In genomic region chrX:57121162-57121741, GRCh38 we compare ENCODE assay signal across 8 cellular contexts. TPM values are rescaled to one million over a fixed set of nuclear protein-coding genes. Genes with fewer than 3 reads are reported as not detected.
DNase-seq lines count a peak whose midpoint lies in the region; ATAC-seq and TF ChIP-seq lines count a peak whose summit lies in the region.

Gene SPIN2B, minus strand, starts transcription at chrX:57121548.

- H3K4me3 ChIP-seq in Peyer's patch (peak within 1 kb of the TSS; percentile 42 to 69 (median 52)), fibroblast of lung (replicated peaks in 1 of 4; ENCODE audit: control extremely low read depth in 1 of 4, insufficient read depth in 1 of 4, low read depth in 3 of 4, low read length in 4 of 4) (peak within 1 kb of the TSS; percentile 50 to 79 (median 68))
- peak within 1 kb of the TSS; percentile 57 for H3K4me3 ChIP-seq in naive thymus-derived CD4-positive, alpha-beta T cell (ENCODE audit: low read length)

- peak in 1 of 2 donors; percentile 38 for TF ChIP-seq POLR2A in Peyer's patch (IDR thresholded peaks at IDR 0.05)

- H3K27ac ChIP-seq in Peyer's patch (peak within 1 kb of the TSS; percentile 61 to 74 (median 66)), fibroblast of lung (ENCODE audit: insufficient read depth, low read length) (peak within 1 kb of the TSS; percentile 80)
- H3K27ac ChIP-seq in naive thymus-derived CD4-positive, alpha-beta T cell (ENCODE audit: low read depth, low read length): peak within 1 kb of the TSS; percentile 62

- H3K9me3 Mint-ChIP-seq in naive thymus-derived CD4-positive, alpha-beta T cell: peaks cover 0 to 2% (median 0%) of the 10 kb centered on the region in 11 donors
- no peaks in the 10 kb centered on the region for H3K9me3 Mint-ChIP-seq in stimulated activated naive B cell treated with anti-CD40 and anti-IgM and Interleukin-4, amounts not matched to agents 10 μg/mL and 1 μg/mL and 100 μg/mL, for 72 hours

- peak within 1 kb of the TSS; percentile 48 for H3K4me2 ChIP-seq in fibroblast of lung (ENCODE audit: extremely low read depth, insufficient read depth, low read length)

- no peaks in the 10 kb centered on the region for H3K27me3 ChIP-seq in Peyer's patch
- no peaks in the 10 kb centered on the region for H3K27me3 ChIP-seq in fibroblast of lung (ENCODE audit: control insufficient read depth, insufficient read depth, low read length)
- no peaks in the 10 kb centered on the region for H3K27me3 ChIP-seq in naive thymus-derived CD4-positive, alpha-beta T cell (ENCODE audit: control insufficient read depth in 2 of 2, insufficient read depth in 2 of 2, low read length in 2 of 2)

- DNase-seq in DMS153 (lab: John Stamatoyannopoulos, UW): peak; percentile 44
- peak; percentile 78 to 90 (median 81) for DNase-seq in Peyer's patch
- DNase-seq in activated T-cell treated with anti-CD3 and anti-CD28 coated beads, Interleukin-2, amount 50 U/mL, for 48 hours: peak; percentile 79 to 85
- DNase-seq in fibroblast of lung (ENCODE audit: low read depth in 2 of 2): peak; percentile 71 to 84
- peak; percentile 27 to 76 (median 68) for DNase-seq in naive thymus-derived CD4-positive, alpha-beta T cell
- DNase-seq in stimulated activated naive B cell treated with anti-CD40 and anti-IgM and Interleukin-4, amounts not matched to agents 10 μg/mL and 1 μg/mL and 100 μg/mL, for 72 hours: peak; percentile 79

- peaks cover 5 to 14% (median 11%) of the 10 kb centered on the region in 7 donors for H3K4me1 Mint-ChIP-seq in naive thymus-derived CD4-positive, alpha-beta T cell
- H3K4me1 Mint-ChIP-seq in stimulated activated naive B cell treated with anti-CD40 and anti-IgM and Interleukin-4, amounts not matched to agents 10 μg/mL and 1 μg/mL and 100 μg/mL, for 72 hours: peaks cover 6 to 17% of the 10 kb centered on the region in 2 donors

- POLR2A ChIA-PET in naive thymus-derived CD4-positive, alpha-beta T cell (lab: Charles Lee): interaction anchor here (1.1 kb wide), 1 partner anchor 1633 kb away, joined by 3 read pairs; no protein-coding TSS in a partner anchor

- peak within 1 kb of the TSS; percentile 71 for H3K9ac ChIP-seq in fibroblast of lung (ENCODE audit: insufficient read depth, low read length)

- H2AFZ ChIP-seq in fibroblast of lung (ENCODE audit: low read length): peak within 1 kb of the TSS; percentile 89

- TF ChIP-seq RAD21 in Ishikawa (IDR thresholded peaks at IDR 0.05; ENCODE audit: low read depth): no peak

- H3K27me3 Mint-ChIP-seq in naive thymus-derived CD4-positive, alpha-beta T cell: no peaks in the 10 kb centered on the region
- peaks cover 0 to 5% of the 10 kb centered on the region in 2 donors for H3K27me3 Mint-ChIP-seq in stimulated activated naive B cell treated with anti-CD40 and anti-IgM and Interleukin-4, amounts not matched to agents 10 μg/mL and 1 μg/mL and 100 μg/mL, for 72 hours

- CTCF ChIA-PET in naive thymus-derived CD4-positive, alpha-beta T cell (lab: Charles Lee): no interaction called here

- H3K36me3 Mint-ChIP-seq in naive thymus-derived CD4-positive, alpha-beta T cell: peaks cover 0 to 10% (median 5%) of the 10 kb centered on the region in 5 donors
- H3K36me3 Mint-ChIP-seq in stimulated activated naive B cell treated with anti-CD40 and anti-IgM and Interleukin-4, amounts not matched to agents 10 μg/mL and 1 μg/mL and 100 μg/mL, for 72 hours: peaks cover 4 to 12% of the 10 kb centered on the region in 2 donors

- H3K4me3 Mint-ChIP-seq in naive thymus-derived CD4-positive, alpha-beta T cell: peak within 1 kb of the TSS; percentile 90 to 95 (median 93)
- peak within 1 kb of the TSS; percentile 93 to 97 for H3K4me3 Mint-ChIP-seq in stimulated activated naive B cell treated with anti-CD40 and anti-IgM and Interleukin-4, amounts not matched to agents 10 μg/mL and 1 μg/mL and 100 μg/mL, for 72 hours

- no peaks in the 10 kb centered on the region for H3K79me2 ChIP-seq in fibroblast of lung (ENCODE audit: control insufficient read depth, insufficient read depth, low read length)

- no peaks in the 10 kb centered on the region for H4K20me1 ChIP-seq in fibroblast of lung (ENCODE audit: control insufficient read depth, extremely low read depth, insufficient read depth, low read length)

- intact Hi-C loops in naive thymus-derived CD4-positive, alpha-beta T cell (cut with micrococcal nuclease): loop anchor here (1.0 to 10.0 kb wide), 8 partner anchors 126 to 1404 kb away; partner anchors contain the start of genes FAAH2 (in 2 of the 2), RRAGB (in 1 of the 2), SPIN3 (in 1 of the 2) and ZXDB (in 1 of the 2)

- peak in 2 of 6 experiments; percentile 7 to 9 for TF ChIP-seq CTCF in Peyer's patch (IDR thresholded peaks at IDR 0.05)
- TF ChIP-seq CTCF in fibroblast of lung (conservative IDR thresholded peaks at IDR 0.05 in 1 of 2, IDR thresholded peaks at IDR 0.05 in 1 of 2; ENCODE audit: low read depth in 1 of 2, low read length in 2 of 2): no peak

- H3K36me3 ChIP-seq in Peyer's patch (no peaks in the 10 kb centered on the region), fibroblast of lung (ENCODE audit: control insufficient read depth, insufficient read depth, low read length) (no peaks in the 10 kb centered on the region)
- H3K36me3 ChIP-seq in naive thymus-derived CD4-positive, alpha-beta T cell (ENCODE audit: control insufficient read depth in 2 of 3, insufficient read depth in 3 of 3, low read length in 3 of 3): no peaks in the 10 kb centered on the region

- no peak for TF ChIP-seq EP300 in Ishikawa (IDR thresholded peaks at IDR 0.05; ENCODE audit: borderline replicate concordance)

- H3K27ac Mint-ChIP-seq in naive thymus-derived CD4-positive, alpha-beta T cell: peak within 1 kb of the TSS; percentile 72 to 96 (median 91)
- H3K27ac Mint-ChIP-seq in stimulated activated naive B cell treated with anti-CD40 and anti-IgM and Interleukin-4, amounts not matched to agents 10 μg/mL and 1 μg/mL and 100 μg/mL, for 72 hours: peak within 1 kb of the TSS; percentile 97

- H3K4me1 ChIP-seq in Peyer's patch: no peaks in the 10 kb centered on the region
- no peaks in the 10 kb centered on the region for H3K4me1 ChIP-seq in fibroblast of lung (ENCODE audit: control insufficient read depth, extremely low read depth, insufficient read depth, low read length)
- no peaks in the 10 kb centered on the region for H3K4me1 ChIP-seq in naive thymus-derived CD4-positive, alpha-beta T cell (ENCODE audit: control insufficient read depth in 2 of 2, insufficient read depth in 2 of 2, low read length in 2 of 2)

- H3K9me3 ChIP-seq in Peyer's patch (no peaks in the 10 kb centered on the region), fibroblast of lung (ENCODE audit: control insufficient read depth, insufficient read depth, low read depth, low read length) (no peaks in the 10 kb centered on the region)
- no peaks in the 10 kb centered on the region for H3K9me3 ChIP-seq in naive thymus-derived CD4-positive, alpha-beta T cell (ENCODE audit: control insufficient read depth in 2 of 3, low read length in 3 of 3)

- ATAC-seq in GM21576 (IDR thresholded peaks at IDR 0.05; ENCODE audit: unreplicated experiment): peak; percentile 99
- peak; percentile 99 for ATAC-seq in naive thymus-derived CD4-positive, alpha-beta T cell
- ATAC-seq in stimulated activated naive B cell treated with anti-CD40 and anti-IgM and Interleukin-4, amounts not matched to agents 10 μg/mL and 1 μg/mL and 100 μg/mL, for 72 hours (replicated peaks): peak; percentile 100

TF ChIP-seq in Ishikawa, 13 proteins besides CTCF, POLR2A, EP300 and RAD21 (continues in another document):
- no peak for TF ChIP-seq NFIC (IDR thresholded peaks at IDR 0.05)
- TF ChIP-seq MAX (IDR thresholded peaks at IDR 0.05): 0 out of 2 replicates have a peak, but pooled peaks have one; percentile 13
- TF ChIP-seq ZBTB7A (IDR thresholded peaks at IDR 0.05; ENCODE audit: low read depth): no peak
- no peak; the same call in 1 of the 2 replicates for TF ChIP-seq YY1 (IDR thresholded peaks at IDR 0.05; ENCODE audit: low read depth)
- no peak for TF ChIP-seq CEBPB (IDR thresholded peaks at IDR 0.05)
- no peak for TF ChIP-seq CREB1 (IDR thresholded peaks at IDR 0.05; ENCODE audit: low read depth)
- TF ChIP-seq FOXM1 (IDR thresholded peaks at IDR 0.05; ENCODE audit: borderline replicate concordance, low read depth): no peak
- no peak for TF ChIP-seq TCF12 (IDR thresholded peaks at IDR 0.05; ENCODE audit: low read depth)
- peak; percentile 37; the same call in 1 of the 2 replicates for TF ChIP-seq EGR1 (IDR thresholded peaks at IDR 0.05)

RNA-seq across cellular contexts. Expression of gene SPIN2B, which starts in this region (rescaled TPM):
- total RNA-seq in Peyer's patch: 10 to 100 TPM in 2 of 4 donors, 1 to 10 TPM in 1, not detected in 1; 7.2 to 11.5 (median 10.1) TPM
- 8.0 and 10.6 TPM in 2 replicates for total RNA-seq in fibroblast of lung
- polyA plus RNA-seq in fibroblast of lung: 10.4 and 11.1 TPM in 2 replicates
- 8.8 and 9.0 TPM in 2 replicates for polyA plus RNA-seq in fibroblast of lung (2012)
- polyA minus RNA-seq in fibroblast of lung (ENCODE audit: low replicate concordance): 2.0 TPM in 1 of 2 replicates, not detected in the other
- 10 to 100 TPM in 4 of 5 experiments, 1 to 10 TPM in 1; 9.0 to 19.7 (median 14.0) TPM for total RNA-seq in naive thymus-derived CD4-positive, alpha-beta T cell
- 10 to 100 TPM; 19.7 to 24.0 TPM for polyA plus RNA-seq in naive thymus-derived CD4-positive, alpha-beta T cell

Comparison
In these comparisons a context has a peak if more than half of its experiments do, and no peak if none do; other contexts are left out.
1. Peak in every context shown above with its lines: DNase-seq, ATAC-seq, H3K4me3 ChIP-seq and H3K27ac ChIP-seq.